Comparison of ENCODE assay signal across 8 cellular contexts in the genomic region with DNA sequence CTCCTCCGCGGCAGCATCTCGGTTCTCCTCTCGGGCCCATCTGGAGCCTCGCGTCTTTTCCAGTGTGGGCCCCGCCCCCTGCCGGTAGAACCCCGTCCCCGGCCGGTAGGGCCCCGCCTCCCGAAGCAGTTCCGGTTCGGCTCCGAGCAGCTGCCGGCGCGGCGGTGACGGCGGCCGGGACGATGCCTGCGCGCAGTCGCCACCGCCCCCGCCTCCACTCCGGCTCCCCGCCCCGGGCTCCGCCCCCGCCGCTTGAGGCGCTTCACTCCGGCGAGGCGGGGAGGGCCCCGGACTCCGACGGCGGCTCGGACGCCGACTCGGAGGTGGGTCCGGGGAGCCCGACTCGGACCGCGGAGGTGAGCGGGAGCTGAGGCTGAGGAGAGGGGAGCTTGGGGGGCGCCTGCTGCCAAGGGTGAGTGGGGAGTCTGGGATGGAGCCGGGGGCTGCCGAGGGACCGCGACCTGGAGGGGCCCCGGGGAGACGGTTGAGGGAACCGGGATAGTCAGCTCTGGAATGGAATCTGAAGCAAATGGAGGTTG. TPM values are rescaled to one million over a fixed set of nuclear protein-coding genes. Genes with fewer than 3 reads are reported as not detected.
DNase-seq lines count a peak whose midpoint lies in the region; ATAC-seq and TF ChIP-seq lines count a peak whose summit lies in the region.

A gene (plus strand): TSS at position 290 of the 539 bp plus-strand sequence. CDS start 38,873 bp downstream, outside the sequence.

- intact Hi-C loops in body of pancreas (cut with DNase I) (no loop called here), sigmoid colon (cut with DNase I) (loop anchor here (1.0 to 5.0 kb wide), 3 partner anchors 101 to 284 kb away; a partner anchor contains a TSS)

- WGBS in body of pancreas, 2 donors = 1% methylated on average over 21 to 49 of the region's 61 CpGs
- WGBS in iPS DF 6.9 (ENCODE audit: insufficient coverage, insufficient read length) = no CpG with 5 or more reads among the region's 61 CpGs
- 0 to 1% methylated on average over 61 of the region's 61 CpGs for WGBS in sigmoid colon, 2 donors

- no peaks in the 10 kb centered on the region for H3K9me3 ChIP-seq in body of pancreas
- no peaks in the 10 kb centered on the region for H3K9me3 ChIP-seq in iPS DF 6.9 (ENCODE audit: control insufficient read depth, insufficient read depth, low read length)
- no peaks in the 10 kb centered on the region for H3K9me3 ChIP-seq in sigmoid colon

- H3K27me3 ChIP-seq in body of pancreas (no peaks in the 10 kb centered on the region), iPS DF 6.9 (ENCODE audit: control insufficient read depth, insufficient read depth, low read length) (no peaks in the 10 kb centered on the region), sigmoid colon (no peaks in the 10 kb centered on the region)

- DNase-seq in NCI-H2081 (lab: John Stamatoyannopoulos, UW) = peak; percentile 86 to 90
- peak; percentile 97 for DNase-seq in UCSD-AML1 (lab: John Stamatoyannopoulos, UW; ENCODE audit: unreplicated experiment)
- peak; percentile 95 to 98 (median 97) for DNase-seq in body of pancreas
- no peak for DNase-seq in iPS DF 6.9 (ENCODE audit: low read depth, low spot score)
- DNase-seq in sigmoid colon = peak; percentile 99
- no peak for DNase-seq in COLO829 (ENCODE audit: low spot score)

- H3K36me3 ChIP-seq in body of pancreas (replicated peaks in 1 of 2; ENCODE audit: insufficient read depth in 1 of 2, low read depth in 2 of 2) (no peaks in the 10 kb centered on the region), iPS DF 6.9 (ENCODE audit: control insufficient read depth, insufficient read depth, low read length) (no peaks in the 10 kb centered on the region), sigmoid colon (no peaks in the 10 kb centered on the region)

- TF ChIP-seq EP300 in sigmoid colon (IDR thresholded peaks at IDR 0.05) = no peak

- TF ChIP-seq CTCF in GM12874 (IDR thresholded peaks at IDR 0.05; ENCODE audit: insufficient read depth, low read depth, low read length) (0 out of 2 replicates have a peak, but pooled peaks have one; percentile 8), body of pancreas (IDR thresholded peaks at IDR 0.05) (peak in 6 of 7 experiments; percentile 21 to 64 (median 32)), sigmoid colon (IDR thresholded peaks at IDR 0.05) (peak in 2 of 4 experiments; percentile 25 to 39)

- H3K27ac ChIP-seq in body of pancreas (peak within 1 kb of the TSS; percentile 85 to 95 (median 90)), iPS DF 6.9 (ENCODE audit: low read length) (no peak within 1 kb of the TSS), sigmoid colon (peak within 1 kb of the TSS; percentile 95 to 99 (median 97))

- H3K4me1 ChIP-seq in body of pancreas (peaks cover 30% of the 10 kb centered on the region), iPS DF 6.9 (ENCODE audit: control insufficient read depth, insufficient read depth, low read length) (peaks cover 2% of the 10 kb centered on the region; the same call in 1 of the 2 replicates), sigmoid colon (peaks cover 0 to 34% (median 21%) of the 10 kb centered on the region in 4 donors)

- H3K4me3 ChIP-seq in body of pancreas (peak within 1 kb of the TSS; percentile 89 to 91), iPS DF 6.9 (ENCODE audit: low read length) (peak within 1 kb of the TSS; percentile 79), sigmoid colon (peak within 1 kb of the TSS; percentile 69 to 97 (median 84))

- ATAC-seq in HG02759 (IDR thresholded peaks at IDR 0.05; ENCODE audit: unreplicated experiment) (peak; percentile 85), body of pancreas (peak; percentile 89)

- TF ChIP-seq POLR2A in body of pancreas (IDR thresholded peaks at IDR 0.05) (peak; percentile 76 to 93 (median 90)), sigmoid colon (IDR thresholded peaks at IDR 0.05) (peak; percentile 84 to 94)

RNA-seq across cellular contexts. Expression of the gene that starts here (rescaled TPM):
- total RNA-seq in body of pancreas = 10 to 100 TPM; 16.1 to 18.5 TPM
- 10 to 100 TPM; 25.0 to 37.5 (median 28.8) TPM for total RNA-seq in sigmoid colon
- polyA plus RNA-seq in sigmoid colon = 1 to 10 TPM; 2.1 to 6.3 (median 3.0) TPM

Comparison
In these comparisons a context has a peak if more than half of its experiments do, and no peak if none do; other contexts are left out.
1. DNase-seq: peak in NCI-H2081 (2 of 2), UCSD-AML1 (single experiment), body of pancreas (4 of 4) and sigmoid colon (single experiment); none in iPS DF 6.9 (single experiment) and COLO829 (single experiment).
2. Peak in every context shown above with its lines, with median percentiles within 50 percentile points of each other: H3K4me3 ChIP-seq.